Comparison of ENCODE assay signal across 8 cellular contexts in the genomic region with DNA sequence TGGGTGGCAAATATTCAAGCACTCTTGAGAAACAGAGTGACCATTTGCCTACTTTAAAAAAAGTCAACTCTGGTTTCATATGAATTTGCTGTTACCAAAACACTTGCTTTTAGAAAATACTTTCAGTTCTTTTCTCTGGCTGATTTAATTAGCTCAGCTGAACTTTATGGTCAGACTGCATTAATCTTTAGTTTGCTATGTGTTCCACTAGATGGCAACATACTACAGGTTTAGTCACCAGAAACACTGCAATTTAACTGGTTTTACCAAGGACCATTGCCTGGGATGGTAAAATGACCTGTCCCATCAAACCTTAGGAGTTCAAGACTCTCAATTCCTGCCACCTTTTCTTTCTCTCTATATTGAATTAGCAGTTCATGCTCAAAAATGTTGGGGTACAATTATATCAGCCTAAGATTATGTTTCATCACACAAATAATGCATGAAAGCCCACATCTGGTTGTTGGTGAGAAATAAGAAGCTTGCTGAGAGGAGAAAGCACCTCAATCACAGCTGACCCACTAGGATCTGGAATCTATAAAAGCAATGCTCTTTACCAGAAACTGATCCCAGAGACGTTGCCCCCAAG. TPM values are rescaled to one million over a fixed set of nuclear protein-coding genes. Genes with fewer than 3 reads are reported as not detected.
DNase-seq lines count a peak whose midpoint lies in the region; ATAC-seq and TF ChIP-seq lines count a peak whose summit lies in the region.

No MANE protein-coding gene starts in this region.

- H3K9me2 ChIP-seq in GM23338 (ENCODE audit: insufficient read depth) (no peaks in the 10 kb centered on the region), MM.1S (replicated peaks; ENCODE audit: insufficient read depth, low read length) (no peaks in the 10 kb centered on the region)

- H3K4me1 ChIP-seq in GM23338 (ENCODE audit: insufficient read depth), result no peaks in the 10 kb centered on the region
- H3K4me1 ChIP-seq in MM.1S (ENCODE audit: low read length), result peaks cover 25% of the 10 kb centered on the region

- H3K27me3 Mint-ChIP-seq in activated CD4-positive, alpha-beta T cell treated with anti-CD3 and anti-CD28 coated beads, Interleukin-2, amount 10 ng/mL, durations not matched to agents 7 days and 5 days, result no peaks in the 10 kb centered on the region
- peaks cover 1% of the 10 kb centered on the region for H3K27me3 Mint-ChIP-seq in GM23338 (ENCODE audit: insufficient read depth, low read depth, poor library complexity)

- no peak overlapping the region for H3K4me3 Mint-ChIP-seq in activated CD4-positive, alpha-beta T cell treated with anti-CD3 and anti-CD28 coated beads, Interleukin-2, amount 10 ng/mL, durations not matched to agents 7 days and 5 days
- H3K4me3 Mint-ChIP-seq in GM23338, result no peak overlapping the region

- TF ChIP-seq CTCF in GM23338 (conservative IDR thresholded peaks at IDR 0.05; ENCODE audit: low read depth in 2 of 2) (peak; percentile 83), MM.1S (IDR thresholded peaks at IDR 0.05; ENCODE audit: low read length) (peak; percentile 71), VCaP (conservative IDR thresholded peaks at IDR 0.05) (peak; percentile 82)

- H2AFZ ChIP-seq in GM23338 (no peak overlapping the region), MM.1S (ENCODE audit: low read length) (no peak overlapping the region)

- H3K27ac ChIP-seq in GM23338 (ENCODE audit: low read depth), result no peak overlapping the region
- peak overlapping the region; percentile 19; the same call in 1 of the 2 replicates for H3K27ac ChIP-seq in MM.1S (ENCODE audit: low read length)
- H3K27ac ChIP-seq in VCaP, result no peak overlapping the region

- H3K27me3 ChIP-seq in GM23338 (ENCODE audit: insufficient read depth), result no peaks in the 10 kb centered on the region
- H3K27me3 ChIP-seq in MM.1S (replicated peaks; ENCODE audit: insufficient read depth, low read length), result no peaks in the 10 kb centered on the region

- H3F3A ChIP-seq in GM23338 (replicated peaks; ENCODE audit: low read depth), result no peaks in the 10 kb centered on the region
- H3F3A ChIP-seq in MM.1S (ENCODE audit: insufficient read depth, low read length), result no peaks in the 10 kb centered on the region

- H3K9ac ChIP-seq in MM.1S (ENCODE audit: low read length), result no peak overlapping the region

- H3K4me3 ChIP-seq in GM23338, result no peak overlapping the region
- no peak overlapping the region for H3K4me3 ChIP-seq in MM.1S (ENCODE audit: low read length)

- peak; percentile 82 for ATAC-seq in GM23338

- CTCF ChIA-PET in activated CD4-positive, alpha-beta T cell treated with anti-CD3 and anti-CD28 coated beads, Interleukin-2, amount 10 ng/mL, durations not matched to agents 7 days and 5 days (lab: Charles Lee), result interaction anchor here (0.7 to 1.8 kb wide), 7 partner anchors 9 to 305 kb away, joined by 3 to 7 read pairs (median 3); no protein-coding TSS in a partner anchor

- no peaks in the 10 kb centered on the region for H3K9me3 Mint-ChIP-seq in activated CD4-positive, alpha-beta T cell treated with anti-CD3 and anti-CD28 coated beads, Interleukin-2, amount 10 ng/mL, durations not matched to agents 7 days and 5 days
- H3K9me3 Mint-ChIP-seq in GM23338, result no peaks in the 10 kb centered on the region

- H3K9me3 ChIP-seq in MM.1S (replicated peaks; ENCODE audit: insufficient read depth, low read length), result no peaks in the 10 kb centered on the region

- no peak overlapping the region for H3K4me2 ChIP-seq in GM23338
- H3K4me2 ChIP-seq in MM.1S (ENCODE audit: low read depth, low read length), result peak overlapping the region; percentile 35

- no peaks in the 10 kb centered on the region for H3K36me3 ChIP-seq in GM23338 (ENCODE audit: insufficient read depth)
- no peaks in the 10 kb centered on the region for H3K36me3 ChIP-seq in MM.1S (replicated peaks; ENCODE audit: insufficient read depth, low read length)

- POLR2A ChIA-PET in activated CD4-positive, alpha-beta T cell treated with anti-CD3 and anti-CD28 coated beads, Interleukin-2, amount 10 ng/mL, durations not matched to agents 7 days and 5 days (lab: Charles Lee), result interaction anchor here (0.6 kb wide), 2 partner anchors 8 to 977 kb away, joined by 4 read pairs; no protein-coding TSS in a partner anchor

- no peak for DNase-seq in activated CD4-positive, alpha-beta T cell treated with anti-CD3 and anti-CD28 coated beads, Interleukin-2, amount 10 ng/mL, durations not matched to agents 7 days and 5 days
- DNase-seq in activated CD4-positive, alpha-beta T cell treated with anti-CD3 and anti-CD28 coated beads, Interleukin-2, amount 50 U/mL, for 48 hours, result no peak
- peak; percentile 83 for DNase-seq in GM23338 (ENCODE audit: low spot score)
- peak; percentile 80 for DNase-seq in MM.1S
- peak; percentile 73 for DNase-seq in globus pallidus (ENCODE audit: low spot score)
- DNase-seq in renal cortical epithelial cell (ENCODE audit: low read depth), result peak; percentile 83
- no peak for DNase-seq in activated T-cell treated with anti-CD3 and anti-CD28 coated beads, Interleukin-2, amount 50 U/mL, for 1 hour

- H4K20me1 ChIP-seq in GM23338 (replicated peaks; ENCODE audit: insufficient read depth) (no peaks in the 10 kb centered on the region; the same call in 1 of the 2 replicates), MM.1S (ENCODE audit: insufficient read depth, low read length) (no peaks in the 10 kb centered on the region)

- H3K79me2 ChIP-seq in GM23338 (replicated peaks; ENCODE audit: insufficient read depth) (peaks cover 9% of the 10 kb centered on the region; the same call in 1 of the 2 replicates), MM.1S (ENCODE audit: low read length) (peaks cover 57% of the 10 kb centered on the region)

- peaks cover 41% of the 10 kb centered on the region for H3K36me3 Mint-ChIP-seq in activated CD4-positive, alpha-beta T cell treated with anti-CD3 and anti-CD28 coated beads, Interleukin-2, amount 10 ng/mL, durations not matched to agents 7 days and 5 days (ENCODE audit: low read depth)
- no peaks in the 10 kb centered on the region for H3K36me3 Mint-ChIP-seq in GM23338 (ENCODE audit: low read depth)

- peaks cover 79% of the 10 kb centered on the region for H3K4me1 Mint-ChIP-seq in activated CD4-positive, alpha-beta T cell treated with anti-CD3 and anti-CD28 coated beads, Interleukin-2, amount 10 ng/mL, durations not matched to agents 7 days and 5 days
- H3K4me1 Mint-ChIP-seq in GM23338, result no peaks in the 10 kb centered on the region; the same call in 1 of the 3 replicates

- H3K27ac Mint-ChIP-seq in activated CD4-positive, alpha-beta T cell treated with anti-CD3 and anti-CD28 coated beads, Interleukin-2, amount 10 ng/mL, durations not matched to agents 7 days and 5 days, result peak overlapping the region; percentile 66
- no peak overlapping the region for H3K27ac Mint-ChIP-seq in GM23338

RNA-seq across cellular contexts. Expression of gene EIF4E3, which starts 14.2 kb away (rescaled TPM):
- total RNA-seq in activated CD4-positive, alpha-beta T cell treated with anti-CD3 and anti-CD28 coated beads, Interleukin-2, amount 10 ng/mL, durations not matched to agents 7 days and 5 days, result 10 to 100 TPM; 83.9 to 90.4 TPM
- total RNA-seq in GM23338 (2014; rRNA removed; shearing (Covaris generic)), result 9.7 and 14.4 TPM in 2 replicates
- polyA plus RNA-seq in GM23338 (2016; fragmentation: Nextera tagmentation; extraction: Ambion mirVana), result 5.8 and 6.0 TPM in 2 replicates
- 3.5 and 7.5 TPM in 2 replicates for total RNA-seq in renal cortical epithelial cell

RNA-seq across cellular contexts. Expression of gene GPR27, which starts 42.7 kb away (rescaled TPM):
- 1 to 10 TPM; 1.0 to 1.2 TPM for total RNA-seq in activated CD4-positive, alpha-beta T cell treated with anti-CD3 and anti-CD28 coated beads, Interleukin-2, amount 10 ng/mL, durations not matched to agents 7 days and 5 days
- total RNA-seq in GM23338 (2014; rRNA removed; shearing (Covaris generic)), result 11.3 and 11.8 TPM in 2 replicates
- polyA plus RNA-seq in GM23338 (2016; fragmentation: Nextera tagmentation; extraction: Ambion mirVana), result 7.8 and 9.5 TPM in 2 replicates
- 4.0 and 6.2 TPM in 2 replicates for total RNA-seq in renal cortical epithelial cell

Comparison
In these comparisons a context has a peak if more than half of its experiments do, and no peak if none do; other contexts are left out.
1. DNase-seq: peak in GM23338 (single experiment), MM.1S (single experiment), globus pallidus (single experiment) and renal cortical epithelial cell (single experiment); none in activated CD4-positive, alpha-beta T cell treated with anti-CD3 and anti-CD28 coated beads, Interleukin-2, amount 10 ng/mL, durations not matched to agents 7 days and 5 days (single experiment), activated CD4-positive, alpha-beta T cell treated with anti-CD3 and anti-CD28 coated beads, Interleukin-2, amount 50 U/mL, for 48 hours (0 of 2) and activated T-cell treated with anti-CD3 and anti-CD28 coated beads, Interleukin-2, amount 50 U/mL, for 1 hour (single experiment).
2. Peak in every context shown above with its lines, with median percentiles within 50 percentile points of each other: CTCF ChIP-seq.